Comparison of ENCODE assay signal across 1 cellular context in genomic region chr3:81753416-81754014, GRCh38.
TF ChIP-seq lines count a peak whose summit lies in the region.

No MANE protein-coding gene starts in this region.

TF ChIP-seq in SK-N-SH, 30 proteins besides CTCF, POLR2A, EP300 and RAD21 (continued from another document):
- TF ChIP-seq REST (IDR thresholded peaks at IDR 0.05; ENCODE audit: low read depth, low read length) (no peak), SMC3 (IDR thresholded peaks at IDR 0.05; ENCODE audit: low read depth, low read length) (no peak), POLR2AphosphoS5 (IDR thresholded peaks at IDR 0.05; ENCODE audit: low read depth, low read length) (no peak), TCF12 (IDR thresholded peaks at IDR 0.05) (no peak), MAX (IDR thresholded peaks at IDR 0.05; ENCODE audit: low read depth) (no peak), MEF2A (IDR thresholded peaks at IDR 0.05; ENCODE audit: borderline replicate concordance, low read depth) (no peak), IRF3 (IDR thresholded peaks at IDR 0.05; ENCODE audit: low read depth, low read length) (no peak), PBX3 (IDR thresholded peaks at IDR 0.05) (no peak), FOXJ3 (CRISPR knock-in tag; IDR thresholded peaks at IDR 0.05) (no peak), TEAD4 (IDR thresholded peaks at IDR 0.05; ENCODE audit: borderline replicate concordance, insufficient read depth) (no peak), TAF1 (IDR thresholded peaks at IDR 0.05; ENCODE audit: borderline replicate concordance, low read depth, low read length) (no peak), MXI1 (IDR thresholded peaks at IDR 0.05; ENCODE audit: low read depth, low read length) (no peak), FOXM1 (IDR thresholded peaks at IDR 0.05; ENCODE audit: low read depth) (no peak), ELF1 (IDR thresholded peaks at IDR 0.05) (no peak), SIN3A (IDR thresholded peaks at IDR 0.05; ENCODE audit: borderline replicate concordance, low read depth, low read length) (no peak), RFX5 (IDR thresholded peaks at IDR 0.05; ENCODE audit: low read length) (no peak), USF2 (IDR thresholded peaks at IDR 0.05; ENCODE audit: borderline replicate concordance, low read depth, low read length) (no peak)
